In the genomic region with DNA sequence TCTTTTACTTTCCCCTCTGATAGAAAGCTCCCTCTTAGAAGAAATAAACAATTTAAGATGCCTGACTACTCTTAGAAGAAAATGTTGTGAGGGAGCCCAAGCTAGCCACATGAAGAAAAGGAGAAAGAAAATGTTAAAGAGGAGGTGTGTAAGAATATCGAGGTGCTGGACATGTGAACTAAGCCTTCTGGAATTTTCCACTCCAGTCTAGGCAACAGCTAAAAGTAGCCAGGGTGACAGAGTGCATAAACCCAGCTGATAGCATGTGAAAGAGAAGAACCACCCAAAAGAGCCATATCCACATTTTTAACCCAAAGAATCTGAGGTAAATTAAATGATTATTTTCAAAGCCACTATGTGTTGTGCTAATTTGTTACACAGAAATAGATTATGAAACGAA, we compare ENCODE assay signal across 5 cellular contexts.
"Had no signal": no experiment of that assay in that cellular context is flagged by ENCODE, and none has a peak within 500 bp of the region (broad histone marks: within the 10 kb centered on the region; RNA-seq: fewer than 3 reads in every experiment).

No MANE protein-coding gene starts in this region.

- H3K4me1 Mint-ChIP-seq: IgD-negative memory B cell had no signal

- H3K4me3 ChIP-seq: GM23338 had no signal

- H3K27ac ChIP-seq: HL-60 had no signal

- H3K4me2 ChIP-seq: GM23338 had no signal

- H3K9me3 Mint-ChIP-seq: GM23338, H9 had no signal

- H3K36me3 Mint-ChIP-seq: IgD-negative memory B cell had no signal

- H3K4me3 Mint-ChIP-seq: GM23338, H9, IgD-negative memory B cell had no signal

- DNase-seq: H9, HCEC 1CT had no signal

- H2AFZ ChIP-seq: GM23338 had no signal

- H3K27ac Mint-ChIP-seq: GM23338, IgD-negative memory B cell had no signal

- H3K27me3 Mint-ChIP-seq: IgD-negative memory B cell had no signal
